Comparison of ENCODE assay signal across 8 cellular contexts in genomic region chr16:86761117-86761971, GRCh38.
DNase-seq lines count a peak whose midpoint lies in the region; ATAC-seq, FAIRE-seq and TF ChIP-seq lines count a peak whose summit lies in the region.

No MANE protein-coding gene starts in this region.

- H3K27me3 ChIP-seq in A673 (replicated peaks; ENCODE audit: insufficient read depth, low read depth, low read length, poor library complexity) (peaks cover 59% of the 10 kb centered on the region), breast epithelium (peaks cover 3 to 40% of the 10 kb centered on the region in 2 donors)

- no TSS peak for BruUV-seq in A673 (replicated peaks; lab: Mats Ljungman, UMichigan)

- H3K4me1 ChIP-seq in A673 (ENCODE audit: insufficient read depth, low read length, poor library complexity, severe bottlenecking) (peaks cover 4% of the 10 kb centered on the region), breast epithelium (no peaks in the 10 kb centered on the region)

- H3K4me3 ChIP-seq in A673 (ENCODE audit: low read depth, low read length, poor library complexity, severe bottlenecking) (peak overlapping the region; percentile 14), breast epithelium (peak overlapping the region in 2 of 3 donors; percentile 3 to 46)

- DNase-seq in A673 (ENCODE audit: low spot score) = peak; percentile 69
- DNase-seq in H54 (ENCODE audit: insufficient read length, low spot score) = peak; percentile 69
- peak in 3 of 5 experiments; percentile 11 to 31 (median 12) for DNase-seq in T-helper 2 cell
- DNase-seq in breast epithelium (ENCODE audit: low spot score in 2 of 2) = no peak
- DNase-seq in kidney tubule cell (ENCODE audit: low spot score) = peak; percentile 42
- DNase-seq in stimulated activated CD4-positive, alpha-beta T cell treated with anti-CD3 and anti-CD28 coated beads, Interleukin-4, amount 100 ng/mL, for 48 hours (ENCODE audit: low read depth in 2 of 2) = peak; percentile 35 to 55

- H3K36me3 ChIP-seq in A673 (ENCODE audit: insufficient read depth, low read length, poor library complexity, severe bottlenecking) (no peaks in the 10 kb centered on the region), breast epithelium (no peaks in the 10 kb centered on the region)

- TF ChIP-seq CTCF in A673 (conservative IDR thresholded peaks at IDR 0.05; ENCODE audit: low read depth, low read length) (peak; percentile 81), breast epithelium (IDR thresholded peaks at IDR 0.05) (peak; percentile 29 to 60 (median 49))

- H3K9me3 ChIP-seq in A673 (ENCODE audit: low read depth, low read length, poor library complexity, severe bottlenecking) (no peaks in the 10 kb centered on the region), breast epithelium (no peaks in the 10 kb centered on the region)

- H3K27ac ChIP-seq in A673 (ENCODE audit: low read depth, low read length, poor library complexity, severe bottlenecking) (no peak overlapping the region), breast epithelium (no peak overlapping the region)

- TF ChIP-seq POLR2A in H54 (IDR thresholded peaks at IDR 0.05; ENCODE audit: low read depth, low read length) (peak; percentile 27; the same call in 1 of the 2 replicates), breast epithelium (IDR thresholded peaks at IDR 0.05) (no peak)

- intact Hi-C loops in A673 (cut with micrococcal nuclease; ENCODE audit: unreplicated experiment) = no loop called here
- intact Hi-C loops in breast epithelium (cut with DNase I; ENCODE audit: low total_unique reads) = no loop called here

- POLR2A ChIA-PET in A673 (lab: Charles Lee; ENCODE audit: low non-redundant PET) = no interaction called here

- no peak for ATAC-seq in HG03108 (IDR thresholded peaks at IDR 0.05; ENCODE audit: unreplicated experiment)
- ATAC-seq in HG03196 (IDR thresholded peaks at IDR 0.05; ENCODE audit: unreplicated experiment) = no peak

- FAIRE-seq in H54 (lab: Jason Lieb, UNC) = no peak

- CTCF ChIA-PET in A673 (lab: Charles Lee) = interaction anchor here (0.5 kb wide), 2 partner anchors 111 to 653 kb away, joined by 5 to 6 read pairs; no protein-coding TSS in a partner anchor

Comparison
In these comparisons a context has a peak if more than half of its experiments do, and no peak if none do; other contexts are left out.
1. DNase-seq: peak in A673 (single experiment), H54 (single experiment), T-helper 2 cell (3 of 5), kidney tubule cell (single experiment) and stimulated activated CD4-positive, alpha-beta T cell treated with anti-CD3 and anti-CD28 coated beads, Interleukin-4, amount 100 ng/mL, for 48 hours (2 of 2); none in breast epithelium (0 of 2).